Comparison of ENCODE assay signal across 13 cellular contexts in the genomic region with DNA sequence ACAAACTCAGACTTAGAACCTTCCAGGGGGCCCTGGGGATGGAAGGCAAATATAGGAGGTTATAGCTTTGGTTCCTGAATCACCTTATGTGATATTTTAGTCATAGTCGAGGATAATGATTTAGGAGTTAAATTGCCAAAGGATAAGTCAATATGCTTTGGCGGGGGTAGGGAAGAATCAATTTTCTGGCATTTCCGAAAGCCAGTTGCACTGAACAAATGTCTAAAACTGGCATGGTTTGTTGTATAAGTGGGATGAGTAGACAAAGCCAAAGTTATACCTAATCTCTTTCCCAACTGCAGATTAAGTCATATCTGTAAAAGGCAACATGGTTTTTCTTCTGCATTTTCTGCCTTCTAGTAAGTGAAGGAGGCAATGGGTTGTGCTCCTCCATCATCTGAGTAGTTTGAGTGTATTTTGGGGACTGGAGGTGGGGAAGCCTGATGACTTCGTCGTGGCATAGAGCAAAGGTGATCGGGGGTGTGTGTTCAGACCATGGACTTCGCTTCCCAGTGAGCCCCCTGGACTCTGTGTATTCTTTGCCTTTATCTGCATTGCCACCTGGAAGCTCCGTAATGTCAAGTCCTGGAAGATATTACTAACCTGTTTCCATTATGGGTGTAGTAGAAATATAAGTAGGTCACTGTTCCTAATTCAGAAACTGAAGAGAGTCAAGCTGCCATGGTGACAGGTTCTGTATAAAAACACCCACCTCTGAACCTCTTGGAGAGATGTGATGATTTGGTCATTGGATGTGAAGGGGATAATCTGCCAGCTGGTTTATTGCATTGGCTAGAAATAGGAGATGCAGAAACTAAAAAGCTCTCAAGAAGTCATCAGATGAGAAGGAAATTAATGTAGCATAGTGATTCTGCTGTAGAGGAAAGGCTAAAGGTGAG. TPM values are rescaled to one million over a fixed set of nuclear protein-coding genes. Genes with fewer than 3 reads are reported as not detected.
A peak's percentile ranks its signal among the peaks of the same experiment; 100 is the strongest.
DNase-seq lines count a peak whose midpoint lies in the region; ATAC-seq and TF ChIP-seq lines count a peak whose summit lies in the region.
"Had no signal": no experiment of that assay in that cellular context is flagged by ENCODE, and none has a peak within 500 bp of the region (broad histone marks: within the 10 kb centered on the region; RNA-seq: fewer than 3 reads in every experiment).

No MANE protein-coding gene starts in this region.

- peak overlapping the region; percentile 53 for H2BK15ac ChIP-seq in IMR-90 (ENCODE audit: low read depth, low read length)

- H3K27ac ChIP-seq in IMR-90 (ENCODE audit: insufficient read depth, low read length) (peak overlapping the region; percentile 54; the same call in 1 of the 2 replicates), RWPE2 (ENCODE audit: poor library complexity, severe bottlenecking) (peak overlapping the region; percentile 96), foreskin keratinocyte (peak overlapping the region; percentile 94)

- H3K4ac ChIP-seq in IMR-90 (ENCODE audit: low read depth, low read length), result peak overlapping the region; percentile 86

- intact Hi-C loops in IMR-90 (cut with micrococcal nuclease), result no loop called here

- H3K4me2 ChIP-seq in IMR-90 (ENCODE audit: low read depth, low read length), result peak overlapping the region; percentile 88; the same call in 1 of the 2 replicates

- in situ Hi-C loops in IMR-90 (cut with MboI; ENCODE audit: low sequenced_read_pairs), result no loop called here

- POLR2A ChIA-PET in IMR-90 (lab: Charles Lee; ENCODE audit: unreplicated experiment), result no interaction called here

- H3K18ac ChIP-seq in IMR-90 (ENCODE audit: low read depth, low read length), result peak overlapping the region; percentile 95

- peak overlapping the region; percentile 97 for H2BK120ac ChIP-seq in IMR-90 (ENCODE audit: low read depth, low read length)

- H2AK5ac ChIP-seq in IMR-90 (ENCODE audit: low read depth, low read length), result peak overlapping the region; percentile 81

- H3K27me3 Mint-ChIP-seq in stimulated activated naive B cell treated with anti-CD40 and anti-IgM and Interleukin-4, amounts not matched to agents 10 μg/mL and 1 μg/mL and 100 μg/mL, for 72 hours, result no peaks in the 10 kb centered on the region

- dilution Hi-C loops in IMR-90 (cut with HindIII; ENCODE audit: low sequenced_read_pairs, unreplicated experiment), result no loop called here

- H3K79me1 ChIP-seq in IMR-90 (ENCODE audit: low read depth in 1 of 2, low read length in 2 of 2), result peaks cover 19 to 87% of the 10 kb centered on the region in 2 experiments

- H3K4me1 Mint-ChIP-seq in stimulated activated naive B cell treated with anti-CD40 and anti-IgM and Interleukin-4, amounts not matched to agents 10 μg/mL and 1 μg/mL and 100 μg/mL, for 72 hours, result peaks cover 37 to 41% of the 10 kb centered on the region in 2 donors

- no peaks in the 10 kb centered on the region for H3K36me3 ChIP-seq in IMR-90 (ENCODE audit: control insufficient read depth, insufficient read depth, low read length)
- H3K36me3 ChIP-seq in RWPE2 (ENCODE audit: low read depth), result no peaks in the 10 kb centered on the region

- H3K9me3 Mint-ChIP-seq in stimulated activated naive B cell treated with anti-CD40 and anti-IgM and Interleukin-4, amounts not matched to agents 10 μg/mL and 1 μg/mL and 100 μg/mL, for 72 hours, result peaks cover 0 to 3% of the 10 kb centered on the region in 2 donors

- H2AK9ac ChIP-seq in IMR-90 (replicated peaks; ENCODE audit: low read depth, low read length, poor library complexity), result no peak overlapping the region

- H3K9me3 ChIP-seq in IMR-90 (ENCODE audit: control insufficient read depth, insufficient read depth, low read length) (no peaks in the 10 kb centered on the region), RWPE2 (ENCODE audit: severe bottlenecking) (no peaks in the 10 kb centered on the region)

- BruUV-seq in IMR-90 (replicated peaks; lab: Mats Ljungman, UMichigan), result no TSS peak

- no peak for TF ChIP-seq CTCF in IMR-90 (conservative IDR thresholded peaks at IDR 0.05; ENCODE audit: low read depth, low read length)
- TF ChIP-seq CTCF in RWPE2 (IDR thresholded peaks at IDR 0.05; ENCODE audit: poor library complexity, severe bottlenecking), result no peak
- no peak for TF ChIP-seq CTCF in foreskin keratinocyte (conservative IDR thresholded peaks at IDR 0.05)

- peaks cover 33% of the 10 kb centered on the region for H3K9me1 ChIP-seq in IMR-90 (ENCODE audit: insufficient read depth, low read length)

- no peak overlapping the region for H2AFZ ChIP-seq in IMR-90 (replicated peaks; ENCODE audit: low read length, poor library complexity)

- H3K4me3 ChIP-seq in IMR-90 (ENCODE audit: insufficient read depth, low read depth, low read length), result no peak overlapping the region
- H3K4me3 ChIP-seq in RWPE2 (ENCODE audit: severe bottlenecking), result no peak overlapping the region

- peak overlapping the region; percentile 1 to 80; a peak in 3 of 4 replicates for H4K8ac ChIP-seq in IMR-90 (ENCODE audit: low read depth in 2 of 2, low read length in 2 of 2)

- H3K23ac ChIP-seq in IMR-90 (ENCODE audit: low read depth, low read length), result peak overlapping the region; percentile 89

- CTCF ChIA-PET in IMR-90 (lab: Yijun Ruan, JAX), result no interaction called here

- H3K4me1 ChIP-seq in IMR-90 (ENCODE audit: control insufficient read depth, insufficient read depth, low read length), result peaks cover 25% of the 10 kb centered on the region
- H3K4me1 ChIP-seq in RWPE2 (ENCODE audit: insufficient read depth, poor library complexity, severe bottlenecking), result peaks cover 24% of the 10 kb centered on the region
- peaks cover 42% of the 10 kb centered on the region for H3K4me1 ChIP-seq in foreskin keratinocyte

- H2BK20ac ChIP-seq in IMR-90 (ENCODE audit: low read depth, low read length), result peak overlapping the region; percentile 88

- peak overlapping the region; percentile 89 for H4K5ac ChIP-seq in IMR-90 (ENCODE audit: low read depth, low read length)

- DNase-seq in IMR-90, result no peak
- no peak for DNase-seq in RWPE2 (ENCODE audit: low spot score)
- no peak for DNase-seq in foreskin keratinocyte
- DNase-seq in stimulated activated naive B cell treated with anti-CD40 and anti-IgM and Interleukin-4, amounts not matched to agents 10 μg/mL and 1 μg/mL and 100 μg/mL, for 72 hours, result peak; percentile 12
- DNase-seq in HPDE6-E6E7 (ENCODE audit: extremely low spot score), result no peak
- no peak for DNase-seq in activated CD4-positive, alpha-beta T cell treated with anti-CD3 and anti-CD28 coated beads, Interleukin-2, amount 50 U/mL, for 48 hours
- DNase-seq: DMS 273 treated with DMSO at 0.1 percent for 48 hours, left colon, NCI-H446 treated with DMSO at 0.1 percent for 48 hours, retina had no signal

- peak overlapping the region; percentile 82 for H4K91ac ChIP-seq in IMR-90 (ENCODE audit: insufficient read depth, low read depth, low read length)

- no peak overlapping the region; the same call in 1 of the 2 replicates for H3K9ac ChIP-seq in IMR-90 (ENCODE audit: low read depth, low read length)

- TF ChIP-seq POLR2A in IMR-90 (IDR thresholded peaks at IDR 0.05; ENCODE audit: low read depth, low read length), result no peak

- 100% methylated on average over 1 of the region's 8 CpGs; no CpG with 5 or more reads in 1 of the 2 experiments for WGBS in IMR-90 (ENCODE audit: extremely low coverage in 2 of 2, insufficient read length in 1 of 2), 2 experiments

- ATAC-seq in IMR-90 (ENCODE audit: low read depth) (no peak), RWPE2 (ENCODE audit: low read depth) (no peak), foreskin keratinocyte (no peak), HG03432 (IDR thresholded peaks at IDR 0.05; ENCODE audit: unreplicated experiment) (no peak), HG03439 (IDR thresholded peaks at IDR 0.05; ENCODE audit: unreplicated experiment) (no peak)
- peak; percentile 66 to 77 for ATAC-seq in stimulated activated naive B cell treated with anti-CD40 and anti-IgM and Interleukin-4, amounts not matched to agents 10 μg/mL and 1 μg/mL and 100 μg/mL, for 72 hours (replicated peaks)

- H3K27ac Mint-ChIP-seq in stimulated activated naive B cell treated with anti-CD40 and anti-IgM and Interleukin-4, amounts not matched to agents 10 μg/mL and 1 μg/mL and 100 μg/mL, for 72 hours, result peak overlapping the region; percentile 78
- H3K27ac Mint-ChIP-seq: IgD-negative memory B cell had no signal

- peaks cover 4 to 14% of the 10 kb centered on the region in 2 donors for H3K36me3 Mint-ChIP-seq in stimulated activated naive B cell treated with anti-CD40 and anti-IgM and Interleukin-4, amounts not matched to agents 10 μg/mL and 1 μg/mL and 100 μg/mL, for 72 hours
- H3K36me3 Mint-ChIP-seq: IgD-negative memory B cell had no signal

- 0 out of 2 replicates have a peak, but pooled peaks cover 3% of the 10 kb centered on the region for H4K20me1 ChIP-seq in IMR-90 (ENCODE audit: insufficient read depth, low read length)

- H3K56ac ChIP-seq in IMR-90 (ENCODE audit: extremely low read depth, insufficient read depth, low read length), result peak overlapping the region; percentile 62

- peak overlapping the region; percentile 99 for H2BK5ac ChIP-seq in IMR-90 (ENCODE audit: low read depth, low read length, poor library complexity, severe bottlenecking)

- no peak for TF ChIP-seq RAD21 in IMR-90 (IDR thresholded peaks at IDR 0.05; ENCODE audit: low read length)

- peak overlapping the region in 1 of 2 donors; percentile 38 for H3K4me3 Mint-ChIP-seq in stimulated activated naive B cell treated with anti-CD40 and anti-IgM and Interleukin-4, amounts not matched to agents 10 μg/mL and 1 μg/mL and 100 μg/mL, for 72 hours
- H3K4me3 Mint-ChIP-seq: IgD-negative memory B cell had no signal

- peak overlapping the region; percentile 85 for H3K14ac ChIP-seq in IMR-90 (replicated peaks; ENCODE audit: low read depth, low read length)

- H3K27me3 ChIP-seq in IMR-90 (ENCODE audit: control insufficient read depth, insufficient read depth, low read length), result no peaks in the 10 kb centered on the region
- H3K27me3 ChIP-seq in RWPE2 (ENCODE audit: insufficient read depth, poor library complexity, severe bottlenecking), result no peaks in the 10 kb centered on the region
- H3K27me3 ChIP-seq in foreskin keratinocyte, result no peaks in the 10 kb centered on the region

TF ChIP-seq in IMR-90, 13 proteins besides CTCF, POLR2A, EP300 and RAD21 (continues in another document):
- TF ChIP-seq, protein P1, sequence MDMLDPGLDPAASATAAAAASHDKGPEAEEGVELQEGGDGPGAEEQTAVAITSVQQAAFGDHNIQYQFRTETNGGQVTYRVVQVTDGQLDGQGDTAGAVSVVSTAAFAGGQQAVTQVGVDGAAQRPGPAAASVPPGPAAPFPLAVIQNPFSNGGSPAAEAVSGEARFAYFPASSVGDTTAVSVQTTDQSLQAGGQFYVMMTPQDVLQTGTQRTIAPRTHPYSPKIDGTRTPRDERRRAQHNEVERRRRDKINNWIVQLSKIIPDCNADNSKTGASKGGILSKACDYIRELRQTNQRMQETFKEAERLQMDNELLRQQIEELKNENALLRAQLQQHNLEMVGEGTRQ (IDR thresholded peaks at IDR 0.05; ENCODE audit: low read depth, low read length), result no peak
- TF ChIP-seq MXI1 (IDR thresholded peaks at IDR 0.05; ENCODE audit: borderline replicate concordance, low read depth, low read length) (no peak), NFE2L2 (IDR thresholded peaks at IDR 0.05; ENCODE audit: low read depth, low read length) (no peak)

RNA-seq across cellular contexts. Expression of a gene that starts 24.5 kb away (rescaled TPM):
- total RNA-seq in IMR-90 (2012; rRNA removed) (72.2 and 78.6 TPM in 2 replicates), foreskin keratinocyte (92.1 and 105 TPM in 2 replicates)
- polyA plus RNA-seq in IMR-90 (2012; rRNA removed) (27.5 and 30.4 TPM in 2 replicates), foreskin keratinocyte (12.6 and 14.2 TPM in 2 replicates)
- polyA plus RNA-seq in IMR-90 (2012; cell fraction: cytosol; rRNA removed), result 6.9 and 9.1 TPM in 2 replicates
- 14.5 and 64.6 TPM in 2 replicates for polyA plus RNA-seq in IMR-90 (2012; cell fraction: nucleus; rRNA removed; ENCODE audit: low replicate concordance)

Comparison
In these comparisons a context has a peak if more than half of its experiments do, and no peak if none do; other contexts are left out.
1. ATAC-seq: peak in stimulated activated naive B cell treated with anti-CD40 and anti-IgM and Interleukin-4, amounts not matched to agents 10 μg/mL and 1 μg/mL and 100 μg/mL, for 72 hours (2 of 2); none in IMR-90 (single experiment), RWPE2 (single experiment), foreskin keratinocyte (single experiment), HG03432 (single experiment) and HG03439 (single experiment).
2. Peak in every context shown above with its lines, with median percentiles within 50 percentile points of each other: H3K27ac ChIP-seq.